In genomic region chr2:153387203-153387602, GRCh38 we compare ENCODE assay signal across 21 cellular contexts.
"Had no signal": no experiment of that assay in that cellular context is flagged by ENCODE, and none has a peak within 500 bp of the region (broad histone marks: within the 10 kb centered on the region; RNA-seq: fewer than 3 reads in every experiment).

No MANE protein-coding gene starts in this region.

- H3K9me3 ChIP-seq: esophagus squamous epithelium, sigmoid colon, testis, upper lobe of left lung had no signal

- H3K4me3 Mint-ChIP-seq: activated naive CD8-positive, alpha-beta T cell; memory B cell; neural crest cell had no signal

- H3K4me1 ChIP-seq: esophagus squamous epithelium, gastrocnemius medialis, spleen, testis, upper lobe of left lung had no signal

- DNase-seq: activated CD4-positive, CD25-positive, alpha-beta regulatory T cell treated with anti-CD3 and anti-CD28 coated beads, Interleukin-2, amount 50 U/mL, for 72 hours; activated T-cell treated with anti-CD3 and anti-CD28 coated beads, Interleukin-2, amount 50 U/mL, for 1 hour; cerebellar nuclear complex; esophagus squamous epithelium; gastrocnemius medialis; hypothalamus; occipital lobe; posterior cingulate gyrus; sigmoid colon; spleen; stimulated activated CD4-positive, alpha-beta T cell treated with anti-CD3 and anti-CD28 coated beads, Interleukin-4, amount 100 ng/mL, for 1 hour; stimulated activated naive CD4-positive, alpha-beta T cell; testis; upper lobe of left lung; WERI-Rb-1 had no signal

- H3K27me3 ChIP-seq: esophagus squamous epithelium, gastrocnemius medialis, sigmoid colon, spleen, testis, upper lobe of left lung had no signal

- H3K27me3 Mint-ChIP-seq: memory B cell had no signal

- H3K36me3 Mint-ChIP-seq: activated naive CD8-positive, alpha-beta T cell; memory B cell had no signal

- H3K27ac Mint-ChIP-seq: activated naive CD8-positive, alpha-beta T cell; memory B cell had no signal

- H3K36me3 ChIP-seq: esophagus squamous epithelium, gastrocnemius medialis, sigmoid colon, spleen, upper lobe of left lung, WERI-Rb-1 had no signal

- H3K4me1 Mint-ChIP-seq: memory B cell, neural crest cell had no signal

- H3K4me3 ChIP-seq: coronary artery, esophagus squamous epithelium, gastrocnemius medialis, sigmoid colon, spleen, testis, upper lobe of left lung had no signal

- ATAC-seq: gastrocnemius medialis had no signal

- H3K27ac ChIP-seq: coronary artery, esophagus squamous epithelium, gastrocnemius medialis, spleen, testis, upper lobe of left lung, WERI-Rb-1 had no signal

- FAIRE-seq: bronchial epithelial cell, islet of Langerhans had no signal
